ENCODE assay signal across 1 cellular context in the genomic region with DNA sequence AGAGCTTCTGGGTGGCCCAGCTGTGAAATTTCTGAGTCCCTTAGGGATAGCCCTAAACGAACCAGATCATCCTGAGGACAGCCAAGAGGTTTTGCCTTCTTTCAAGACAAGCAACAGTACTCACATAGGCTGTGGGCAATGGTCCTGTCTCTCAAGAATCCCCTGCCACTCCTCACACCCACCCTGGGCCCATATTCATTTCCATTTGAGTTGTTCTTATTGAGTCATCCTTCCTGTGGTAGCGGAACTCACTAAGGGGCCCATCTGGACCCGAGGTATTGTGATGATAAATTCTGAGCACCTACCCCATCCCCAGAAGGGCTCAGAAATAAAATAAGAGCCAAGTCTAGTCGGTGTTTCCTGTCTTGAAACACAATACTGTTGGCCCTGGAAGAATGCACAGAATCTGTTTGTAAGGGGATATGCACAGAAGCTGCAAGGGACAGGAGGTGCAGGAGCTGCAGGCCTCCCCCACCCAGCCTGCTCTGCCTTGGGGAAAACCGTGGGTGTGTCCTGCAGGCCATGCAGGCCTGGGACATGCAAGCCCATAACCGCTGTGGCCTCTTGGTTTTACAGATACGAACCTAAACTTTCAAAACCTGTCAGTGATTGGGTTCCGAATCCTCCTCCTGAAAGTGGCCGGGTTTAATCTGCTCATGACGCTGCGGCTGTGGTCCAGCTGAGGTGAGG.
TF ChIP-seq lines count a peak whose summit lies in the region.

No MANE protein-coding gene starts in this region.

TF ChIP-seq in GM12878, 131 proteins besides CTCF, POLR2A, EP300 and RAD21 (continued from another document):
- TF ChIP-seq, protein P1, sequence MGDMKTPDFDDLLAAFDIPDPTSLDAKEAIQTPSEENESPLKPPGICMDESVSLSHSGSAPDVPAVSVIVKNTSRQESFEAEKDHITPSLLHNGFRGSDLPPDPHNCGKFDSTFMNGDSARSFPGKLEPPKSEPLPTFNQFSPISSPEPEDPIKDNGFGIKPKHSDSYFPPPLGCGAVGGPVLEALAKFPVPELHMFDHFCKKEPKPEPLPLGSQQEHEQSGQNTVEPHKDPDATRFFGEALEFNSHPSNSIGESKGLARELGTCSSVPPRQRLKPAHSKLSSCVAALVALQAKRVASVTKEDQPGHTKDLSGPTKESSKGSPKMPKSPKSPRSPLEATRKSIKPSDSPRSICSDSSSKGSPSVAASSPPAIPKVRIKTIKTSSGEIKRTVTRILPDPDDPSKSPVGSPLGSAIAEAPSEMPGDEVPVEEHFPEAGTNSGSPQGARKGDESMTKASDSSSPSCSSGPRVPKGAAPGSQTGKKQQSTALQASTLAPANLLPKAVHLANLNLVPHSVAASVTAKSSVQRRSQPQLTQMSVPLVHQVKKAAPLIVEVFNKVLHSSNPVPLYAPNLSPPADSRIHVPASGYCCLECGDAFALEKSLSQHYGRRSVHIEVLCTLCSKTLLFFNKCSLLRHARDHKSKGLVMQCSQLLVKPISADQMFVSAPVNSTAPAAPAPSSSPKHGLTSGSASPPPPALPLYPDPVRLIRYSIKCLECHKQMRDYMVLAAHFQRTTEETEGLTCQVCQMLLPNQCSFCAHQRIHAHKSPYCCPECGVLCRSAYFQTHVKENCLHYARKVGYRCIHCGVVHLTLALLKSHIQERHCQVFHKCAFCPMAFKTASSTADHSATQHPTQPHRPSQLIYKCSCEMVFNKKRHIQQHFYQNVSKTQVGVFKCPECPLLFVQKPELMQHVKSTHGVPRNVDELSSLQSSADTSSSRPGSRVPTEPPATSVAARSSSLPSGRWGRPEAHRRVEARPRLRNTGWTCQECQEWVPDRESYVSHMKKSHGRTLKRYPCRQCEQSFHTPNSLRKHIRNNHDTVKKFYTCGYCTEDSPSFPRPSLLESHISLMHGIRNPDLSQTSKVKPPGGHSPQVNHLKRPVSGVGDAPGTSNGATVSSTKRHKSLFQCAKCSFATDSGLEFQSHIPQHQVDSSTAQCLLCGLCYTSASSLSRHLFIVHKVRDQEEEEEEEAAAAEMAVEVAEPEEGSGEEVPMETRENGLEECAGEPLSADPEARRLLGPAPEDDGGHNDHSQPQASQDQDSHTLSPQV (IDR thresholded peaks at IDR 0.05): peak; percentile 9; the same call in 1 of the 2 replicates
TF ChIP-seq in GM12878: peak in this region for 36.
